In genomic region chr15:38192496-38192895, GRCh38 we compare ENCODE assay signal across 32 cellular contexts.
"Had no signal": no experiment of that assay in that cellular context is flagged by ENCODE, and none has a peak within 500 bp of the region (broad histone marks: within the 10 kb centered on the region; RNA-seq: fewer than 3 reads in every experiment).

No MANE protein-coding gene starts in this region.

- H3K9me3 Mint-ChIP-seq: activated CD4-positive, alpha-beta memory T cell treated with anti-CD3 and anti-CD28 coated beads for 36 hours; activated CD4-positive, alpha-beta T cell treated with anti-CD3 and anti-CD28 coated beads, Interleukin-2, amount 10 ng/mL, durations not matched to agents 24 days and 14 days; activated naive CD4-positive, alpha-beta T cell treated with anti-CD3 and anti-CD28 coated beads, Interleukin-2, amount 10 ng/mL, durations not matched to agents 7 days and 5 days; activated T-cell treated with anti-CD3 and anti-CD28 coated beads, Interleukin-2, amount 50 U/mL, for 72 hours; effector memory CD8-positive, alpha-beta T cell; T-helper 2 cell treated with Interferon-gamma antibody and Interleukin-4, amounts not matched to agents 5 μg/mL and 100 μg/mL, for 36 hours had no signal

- H3K9me3 ChIP-seq: adrenal gland, body of pancreas, esophagus muscularis mucosa, gastrocnemius medialis, heart left ventricle had no signal

- H3K27ac ChIP-seq: adrenal gland, body of pancreas, esophagus muscularis mucosa, foreskin keratinocyte, gastrocnemius medialis, heart left ventricle had no signal

- H3K4me1 Mint-ChIP-seq: activated CD4-positive, alpha-beta T cell treated with anti-CD3 and anti-CD28 coated beads for 36 hours; activated CD4-positive, alpha-beta T cell treated with anti-CD3 and anti-CD28 coated beads, Interleukin-2, amount 10 ng/mL, durations not matched to agents 24 days and 14 days; activated CD8-positive, alpha-beta memory T cell treated with anti-CD3 and anti-CD28 coated beads, Interleukin-2, amount 10 ng/mL, durations not matched to agents 7 days and 5 days; activated naive CD4-positive, alpha-beta T cell treated with anti-CD3 and anti-CD28 coated beads, Interleukin-2, amount 10 ng/mL, durations not matched to agents 7 days and 5 days had no signal

- H3K27me3 ChIP-seq: adrenal gland, body of pancreas, esophagus muscularis mucosa, gastrocnemius medialis had no signal

- H3K36me3 Mint-ChIP-seq: activated CD4-positive, alpha-beta memory T cell treated with anti-CD3 and anti-CD28 coated beads for 36 hours; activated CD8-positive, alpha-beta memory T cell treated with anti-CD3 and anti-CD28 coated beads, Interleukin-2, amount 10 ng/mL, durations not matched to agents 7 days and 5 days; activated naive CD4-positive, alpha-beta T cell treated with anti-CD3 and anti-CD28 coated beads, Interleukin-2, amount 10 ng/mL, durations not matched to agents 7 days and 5 days had no signal

- H3K27ac Mint-ChIP-seq: activated CD4-positive, alpha-beta memory T cell treated with anti-CD3 and anti-CD28 coated beads for 36 hours; activated CD4-positive, alpha-beta T cell treated with anti-CD3 and anti-CD28 coated beads for 36 hours; activated CD4-positive, alpha-beta T cell treated with anti-CD3 and anti-CD28 coated beads, Interleukin-2, amount 10 ng/mL, durations not matched to agents 24 days and 14 days; activated CD8-positive, alpha-beta memory T cell treated with anti-CD3 and anti-CD28 coated beads, Interleukin-2, amount 10 ng/mL, durations not matched to agents 7 days and 5 days; activated CD8-positive, alpha-beta T cell treated with anti-CD3 and anti-CD28 coated beads, Interleukin-2, amount 10 ng/mL, durations not matched to agents 7 days and 5 days; activated naive CD4-positive, alpha-beta T cell treated with anti-CD3 and anti-CD28 coated beads, Interleukin-2, amount 10 ng/mL, durations not matched to agents 7 days and 5 days; activated naive CD8-positive, alpha-beta T cell; activated T-cell treated with anti-CD3 and anti-CD28 coated beads, Interleukin-2, amount 50 U/mL, for 72 hours; effector memory CD8-positive, alpha-beta T cell; T-helper 2 cell treated with Interferon-gamma antibody and Interleukin-4, amounts not matched to agents 5 μg/mL and 100 μg/mL, for 36 hours had no signal

- H3K4me3 Mint-ChIP-seq: activated CD4-positive, alpha-beta memory T cell treated with anti-CD3 and anti-CD28 coated beads for 36 hours; activated CD4-positive, alpha-beta T cell treated with anti-CD3 and anti-CD28 coated beads for 36 hours; activated CD4-positive, alpha-beta T cell treated with anti-CD3 and anti-CD28 coated beads, Interleukin-2, amount 10 ng/mL, durations not matched to agents 24 days and 14 days; activated CD8-positive, alpha-beta memory T cell treated with anti-CD3 and anti-CD28 coated beads, Interleukin-2, amount 10 ng/mL, durations not matched to agents 7 days and 5 days; activated CD8-positive, alpha-beta T cell treated with anti-CD3 and anti-CD28 coated beads, Interleukin-2, amount 10 ng/mL, durations not matched to agents 7 days and 5 days; activated naive CD4-positive, alpha-beta T cell treated with anti-CD3 and anti-CD28 coated beads, Interleukin-2, amount 10 ng/mL, durations not matched to agents 7 days and 5 days; activated naive CD8-positive, alpha-beta T cell; activated T-cell treated with anti-CD3 and anti-CD28 coated beads, Interleukin-2, amount 50 U/mL, for 72 hours; effector memory CD8-positive, alpha-beta T cell; T-helper 2 cell treated with Interferon-gamma antibody and Interleukin-4, amounts not matched to agents 5 μg/mL and 100 μg/mL, for 36 hours had no signal

- H3K36me3 ChIP-seq: adrenal gland, esophagus muscularis mucosa, gastrocnemius medialis, heart left ventricle had no signal

- ATAC-seq: activated CD4-positive, alpha-beta T cell treated with anti-CD3 and anti-CD28 coated beads for 36 hours; activated CD8-positive, alpha-beta memory T cell treated with anti-CD3 and anti-CD28 coated beads, Interleukin-2, amount 10 ng/mL, durations not matched to agents 7 days and 5 days; activated CD8-positive, alpha-beta T cell treated with anti-CD3 and anti-CD28 coated beads, Interleukin-2, amount 10 ng/mL, durations not matched to agents 7 days and 5 days; activated T-cell treated with anti-CD3 and anti-CD28 coated beads, Interleukin-2, amount 50 U/mL, for 72 hours; body of pancreas; effector memory CD8-positive, alpha-beta T cell; foreskin keratinocyte; gastrocnemius medialis; heart left ventricle had no signal

- DNase-seq: activated CD4-positive, alpha-beta memory T cell treated with anti-CD3 and anti-CD28 coated beads for 36 hours; activated CD4-positive, alpha-beta T cell treated with anti-CD3 and anti-CD28 coated beads for 36 hours; activated CD4-positive, alpha-beta T cell treated with anti-CD3 and anti-CD28 coated beads, Interleukin-2, amount 10 ng/mL, durations not matched to agents 24 days and 14 days; activated CD4-positive, CD25-positive, alpha-beta regulatory T cell; activated CD4-positive, CD25-positive, alpha-beta regulatory T cell treated with anti-CD3 and anti-CD28 coated beads, Interleukin-2, amount 50 U/mL, for 72 hours; activated CD8-positive, alpha-beta memory T cell treated with anti-CD3 and anti-CD28 coated beads, Interleukin-2, amount 10 ng/mL, durations not matched to agents 7 days and 5 days; activated CD8-positive, alpha-beta memory T cell treated with anti-CD3 and anti-CD28 coated beads, Interleukin-2, amount 50 U/mL, for 4 hours; activated CD8-positive, alpha-beta T cell treated with anti-CD3 and anti-CD28 coated beads, Interleukin-2, amount 10 ng/mL, durations not matched to agents 7 days and 5 days; activated gamma-delta T cell; activated naive CD4-positive, alpha-beta T cell; activated naive CD4-positive, alpha-beta T cell treated with anti-CD3 and anti-CD28 coated beads, Interleukin-2, amount 10 ng/mL, durations not matched to agents 7 days and 5 days; activated T-cell treated with anti-CD3 and anti-CD28 coated beads, Interleukin-2, amount 50 U/mL, for 1 hour; activated T-cell treated with anti-CD3 and anti-CD28 coated beads, Interleukin-2, amount 50 U/mL, for 72 hours; adrenal gland; amygdala; aorta; body of pancreas; caudate nucleus; cortex of kidney; dermis blood vessel endothelial cell; effector CD4-positive, alpha-beta T cell; effector memory CD8-positive, alpha-beta T cell; erythroblast; foreskin keratinocyte; gastrocnemius medialis; glutamatergic neuron; heart left ventricle; hypothalamus; T1000 had no signal

- H3K4me3 ChIP-seq: adrenal gland, body of pancreas, esophagus muscularis mucosa, gastrocnemius medialis, heart left ventricle had no signal

- H3K4me1 ChIP-seq: adrenal gland, body of pancreas, esophagus muscularis mucosa, foreskin keratinocyte, gastrocnemius medialis, heart left ventricle had no signal
